ENCODE assay signal across 1 cellular context in the genomic region with DNA sequence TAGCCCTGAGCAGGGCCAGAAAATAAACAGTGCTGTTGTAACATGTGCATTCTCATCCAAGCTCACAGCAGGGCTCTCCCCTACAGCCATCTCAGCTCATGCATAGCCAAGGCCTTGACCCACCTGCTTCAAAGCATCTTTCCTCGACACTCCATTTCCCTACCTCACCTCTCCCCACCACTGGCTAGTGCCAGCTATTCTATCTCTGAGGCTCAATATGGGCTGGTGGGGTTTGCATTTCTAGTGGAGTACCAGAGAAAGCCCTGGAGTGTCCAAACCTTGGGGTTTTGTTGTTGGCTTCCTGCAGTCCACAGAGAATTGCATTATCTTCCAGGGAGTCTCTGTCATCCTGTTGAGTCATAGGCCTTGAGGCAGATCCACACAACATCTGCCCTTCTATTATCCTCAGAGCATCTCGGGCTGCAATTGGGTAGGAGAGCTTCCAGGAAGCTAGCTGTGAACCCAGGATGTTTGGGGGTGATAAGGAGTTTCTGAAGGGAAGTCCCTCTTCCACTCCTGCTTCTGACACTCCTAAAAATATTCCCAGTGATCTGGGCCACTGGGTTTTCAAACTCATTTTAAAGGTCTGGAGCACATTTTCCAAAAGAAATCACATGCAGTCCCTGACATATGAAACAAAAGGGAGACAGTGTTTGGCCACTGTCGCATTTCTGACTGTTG.
TF ChIP-seq lines count a peak whose summit lies in the region.

No MANE protein-coding gene starts in this region.

TF ChIP-seq in K562, 482 proteins besides CTCF, POLR2A, EP300 and RAD21 (continued from another document and continues in another):
- TF ChIP-seq ZNF395 (CRISPR knock-in tag; IDR thresholded peaks at IDR 0.05) = peak; percentile 57; the same call in 1 of the 2 replicates
- TF ChIP-seq NR2C2 (CRISPR knock-in tag; IDR thresholded peaks at IDR 0.05) = no peak
- peak; percentile 82 for TF ChIP-seq NR2C2 (tag; IDR thresholded peaks at IDR 0.05)
- no peak for TF ChIP-seq PHTF2 (CRISPR knock-in tag; IDR thresholded peaks at IDR 0.05)
- TF ChIP-seq HCFC1 (IDR thresholded peaks at IDR 0.05; ENCODE audit: low read depth, low read length) = no peak
- TF ChIP-seq DMBX1 (CRISPR knock-in tag; IDR thresholded peaks at IDR 0.05; ENCODE audit: borderline replicate concordance) = peak; percentile 5; the same call in 1 of the 2 replicates
- no peak for TF ChIP-seq RBFOX2 (IDR thresholded peaks at IDR 0.05; ENCODE audit: low read depth, low read length)
- no peak for TF ChIP-seq FIP1L1 (IDR thresholded peaks at IDR 0.05; ENCODE audit: low read depth, low read length, poor library complexity, severe bottlenecking)
- TF ChIP-seq TARDBP (IDR thresholded peaks at IDR 0.05) = no peak
- no peak for TF ChIP-seq TRIM28 (IDR thresholded peaks at IDR 0.05)
- TF ChIP-seq, protein P1, sequence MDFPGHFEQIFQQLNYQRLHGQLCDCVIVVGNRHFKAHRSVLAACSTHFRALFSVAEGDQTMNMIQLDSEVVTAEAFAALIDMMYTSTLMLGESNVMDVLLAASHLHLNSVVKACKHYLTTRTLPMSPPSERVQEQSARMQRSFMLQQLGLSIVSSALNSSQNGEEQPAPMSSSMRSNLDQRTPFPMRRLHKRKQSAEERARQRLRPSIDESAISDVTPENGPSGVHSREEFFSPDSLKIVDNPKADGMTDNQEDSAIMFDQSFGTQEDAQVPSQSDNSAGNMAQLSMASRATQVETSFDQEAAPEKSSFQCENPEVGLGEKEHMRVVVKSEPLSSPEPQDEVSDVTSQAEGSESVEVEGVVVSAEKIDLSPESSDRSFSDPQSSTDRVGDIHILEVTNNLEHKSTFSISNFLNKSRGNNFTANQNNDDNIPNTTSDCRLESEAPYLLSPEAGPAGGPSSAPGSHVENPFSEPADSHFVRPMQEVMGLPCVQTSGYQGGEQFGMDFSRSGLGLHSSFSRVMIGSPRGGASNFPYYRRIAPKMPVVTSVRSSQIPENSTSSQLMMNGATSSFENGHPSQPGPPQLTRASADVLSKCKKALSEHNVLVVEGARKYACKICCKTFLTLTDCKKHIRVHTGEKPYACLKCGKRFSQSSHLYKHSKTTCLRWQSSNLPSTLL (IDR thresholded peaks at IDR 0.05) = no peak
- no peak for TF ChIP-seq PPARD (CRISPR knock-in tag; IDR thresholded peaks at IDR 0.05)
- TF ChIP-seq ZNF24 (IDR thresholded peaks at IDR 0.05) = no peak
- TF ChIP-seq ZKSCAN1 (IDR thresholded peaks at IDR 0.05; ENCODE audit: low read depth, low read length) = no peak
- TF ChIP-seq, protein P2, sequence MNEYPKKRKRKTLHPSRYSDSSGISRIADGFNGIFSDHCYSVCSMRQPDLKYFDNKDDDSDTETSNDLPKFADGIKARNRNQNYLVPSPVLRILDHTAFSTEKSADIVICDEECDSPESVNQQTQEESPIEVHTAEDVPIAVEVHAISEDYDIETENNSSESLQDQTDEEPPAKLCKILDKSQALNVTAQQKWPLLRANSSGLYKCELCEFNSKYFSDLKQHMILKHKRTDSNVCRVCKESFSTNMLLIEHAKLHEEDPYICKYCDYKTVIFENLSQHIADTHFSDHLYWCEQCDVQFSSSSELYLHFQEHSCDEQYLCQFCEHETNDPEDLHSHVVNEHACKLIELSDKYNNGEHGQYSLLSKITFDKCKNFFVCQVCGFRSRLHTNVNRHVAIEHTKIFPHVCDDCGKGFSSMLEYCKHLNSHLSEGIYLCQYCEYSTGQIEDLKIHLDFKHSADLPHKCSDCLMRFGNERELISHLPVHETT (CRISPR knock-in tag; conservative IDR thresholded peaks at IDR 0.05 in 1 of 2, IDR thresholded peaks at IDR 0.05 in 1 of 2) = 0 out of 4 replicates have a peak, but pooled peaks of 1 of the 2 experiments have one; percentile 42
- no peak for TF ChIP-seq C11orf30 (IDR thresholded peaks at IDR 0.05; ENCODE audit: low read depth)
- no peak for TF ChIP-seq THRA (IDR thresholded peaks at IDR 0.05)
- TF ChIP-seq SPI1 (IDR thresholded peaks at IDR 0.05; ENCODE audit: borderline replicate concordance, low read depth, low read length) = no peak
- TF ChIP-seq HDGF (IDR thresholded peaks at IDR 0.05) = no peak
- no peak for TF ChIP-seq NCOA2 (IDR thresholded peaks at IDR 0.05; ENCODE audit: partially characterized antibody in 2 of 2)
- TF ChIP-seq, protein P3, sequence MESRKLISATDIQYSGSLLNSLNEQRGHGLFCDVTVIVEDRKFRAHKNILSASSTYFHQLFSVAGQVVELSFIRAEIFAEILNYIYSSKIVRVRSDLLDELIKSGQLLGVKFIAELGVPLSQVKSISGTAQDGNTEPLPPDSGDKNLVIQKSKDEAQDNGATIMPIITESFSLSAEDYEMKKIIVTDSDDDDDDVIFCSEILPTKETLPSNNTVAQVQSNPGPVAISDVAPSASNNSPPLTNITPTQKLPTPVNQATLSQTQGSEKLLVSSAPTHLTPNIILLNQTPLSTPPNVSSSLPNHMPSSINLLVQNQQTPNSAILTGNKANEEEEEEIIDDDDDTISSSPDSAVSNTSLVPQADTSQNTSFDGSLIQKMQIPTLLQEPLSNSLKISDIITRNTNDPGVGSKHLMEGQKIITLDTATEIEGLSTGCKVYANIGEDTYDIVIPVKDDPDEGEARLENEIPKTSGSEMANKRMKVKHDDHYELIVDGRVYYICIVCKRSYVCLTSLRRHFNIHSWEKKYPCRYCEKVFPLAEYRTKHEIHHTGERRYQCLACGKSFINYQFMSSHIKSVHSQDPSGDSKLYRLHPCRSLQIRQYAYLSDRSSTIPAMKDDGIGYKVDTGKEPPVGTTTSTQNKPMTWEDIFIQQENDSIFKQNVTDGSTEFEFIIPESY (CRISPR knock-in tag; IDR thresholded peaks at IDR 0.05) = no peak
- TF ChIP-seq SMARCE1 (IDR thresholded peaks at IDR 0.05) = peak; percentile 84
- TF ChIP-seq NUFIP1 (IDR thresholded peaks at IDR 0.05; ENCODE audit: partially characterized antibody) = no peak
- TF ChIP-seq ZNF318 (IDR thresholded peaks at IDR 0.05; ENCODE audit: borderline replicate concordance in 1 of 2, low read depth in 1 of 2) = no peak
- TF ChIP-seq SAFB2 (IDR thresholded peaks at IDR 0.05; ENCODE audit: borderline replicate concordance, low read depth, low read length, severe bottlenecking) = no peak
- peak in 1 of 2 experiments; percentile 39; a peak in 1 of 4 replicates for TF ChIP-seq TRIM24 (IDR thresholded peaks at IDR 0.05)
- no peak for TF ChIP-seq TAF15 (IDR thresholded peaks at IDR 0.05; ENCODE audit: low read depth, low read length)
- no peak for TF ChIP-seq MCM5 (IDR thresholded peaks at IDR 0.05; ENCODE audit: low read depth)
- TF ChIP-seq IRF1 (CRISPR knock-in tag; IDR thresholded peaks at IDR 0.05; ENCODE audit: borderline replicate concordance) = no peak
- no peak for TF ChIP-seq SRSF7 (optimal IDR thresholded peaks at IDR 0.05; ENCODE audit: low read depth, low read length)
- TF ChIP-seq CSDE1 (IDR thresholded peaks at IDR 0.05) = no peak
- TF ChIP-seq TAF1 (IDR thresholded peaks at IDR 0.05; ENCODE audit: control insufficient read depth, extremely low read depth, insufficient read depth, low read length, severe bottlenecking) = no peak
- TF ChIP-seq HEY1 (CRISPR knock-in tag; IDR thresholded peaks at IDR 0.05; ENCODE audit: borderline replicate concordance) = no peak
- TF ChIP-seq TFE3 (CRISPR knock-in tag; IDR thresholded peaks at IDR 0.05) = no peak
- TF ChIP-seq DDX20 (tag; IDR thresholded peaks at IDR 0.05; ENCODE audit: low read depth) = no peak
- TF ChIP-seq BACH1 (tag; IDR thresholded peaks at IDR 0.05) = no peak
- TF ChIP-seq CEBPG (CRISPR knock-in tag; IDR thresholded peaks at IDR 0.05) = peak; percentile 60; the same call in 1 of the 2 replicates
- peak; percentile 85 to 90 for TF ChIP-seq CEBPG (tag; conservative IDR thresholded peaks at IDR 0.05 in 1 of 2, IDR thresholded peaks at IDR 0.05 in 1 of 2)
- TF ChIP-seq SIRT6 (IDR thresholded peaks at IDR 0.05; ENCODE audit: low read depth, low read length) = no peak
- no peak for TF ChIP-seq ZNF695 (CRISPR knock-in tag; IDR thresholded peaks at IDR 0.05)
- no peak for TF ChIP-seq RBM14 (IDR thresholded peaks at IDR 0.05; ENCODE audit: borderline replicate concordance, insufficient read depth, low read depth, low read length)
- no peak for TF ChIP-seq ZNF445 (CRISPR knock-in tag; IDR thresholded peaks at IDR 0.05; ENCODE audit: low read depth)
- TF ChIP-seq HNRNPK (IDR thresholded peaks at IDR 0.05; ENCODE audit: low read depth, low read length, poor library complexity, severe bottlenecking) = no peak
- TF ChIP-seq CBFB (CRISPR knock-in tag; IDR thresholded peaks at IDR 0.05) = no peak
